ENCODE assay signal across 18 cellular contexts in the genomic region with DNA sequence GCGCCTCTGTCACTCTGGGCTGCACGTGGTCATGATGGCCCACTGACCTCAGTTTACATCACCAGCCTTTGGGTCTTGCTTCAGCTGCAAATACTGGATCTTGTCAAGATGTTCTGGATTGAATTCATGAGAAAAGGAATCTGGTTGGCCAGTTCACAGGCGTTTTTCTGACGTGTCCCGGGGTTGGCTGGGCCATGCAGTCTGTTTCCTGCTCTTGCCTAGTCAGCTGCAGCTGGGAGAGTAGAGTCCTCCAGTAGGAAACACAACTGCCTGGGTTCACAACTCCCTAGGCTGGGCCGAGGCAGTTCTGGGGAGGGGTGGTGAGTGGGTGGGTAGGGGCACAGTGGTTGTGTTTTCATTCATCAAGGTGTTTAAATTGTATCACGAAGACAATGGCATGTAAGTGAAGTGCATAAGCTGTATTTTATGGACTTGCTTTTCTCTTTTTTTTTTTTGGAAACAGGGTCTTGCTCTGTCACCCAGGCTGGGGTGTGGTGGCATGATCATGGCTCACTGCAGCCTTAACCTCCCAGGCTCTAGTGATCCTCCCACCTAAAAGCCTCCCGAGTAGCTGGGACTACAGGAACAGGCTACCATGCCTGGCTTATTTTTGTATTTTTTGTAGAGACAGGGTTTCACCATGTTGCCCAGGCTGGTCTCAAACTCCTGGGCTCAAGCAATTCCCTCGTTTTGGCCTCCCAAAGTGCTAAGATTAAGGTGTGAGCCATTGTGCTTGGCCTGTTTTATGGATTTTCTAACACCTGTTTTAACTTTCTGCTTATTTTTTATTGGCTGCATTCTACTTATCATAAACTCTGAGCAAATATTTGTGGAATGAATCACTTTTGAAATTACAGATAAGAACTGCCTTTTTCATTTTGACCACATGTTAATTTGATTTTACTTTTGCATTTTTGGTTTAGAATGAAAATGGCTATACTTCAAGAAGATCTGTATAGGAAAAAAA. TPM values are rescaled to one million over a fixed set of nuclear protein-coding genes. Genes with fewer than 3 reads are reported as not detected.
A peak's percentile ranks its signal among the peaks of the same experiment; 100 is the strongest.
DNase-seq lines count a peak whose midpoint lies in the region; ATAC-seq, FAIRE-seq and TF ChIP-seq lines count a peak whose summit lies in the region.
"Had no signal": no experiment of that assay in that cellular context is flagged by ENCODE, and none has a peak within 500 bp of the region (broad histone marks: within the 10 kb centered on the region; RNA-seq: fewer than 3 reads in every experiment).

No MANE protein-coding gene starts in this region.

- H3K4me1 ChIP-seq in heart left ventricle = peaks cover 0 to 4% (median 0%) of the 10 kb centered on the region in 12 donors
- H3K4me1 ChIP-seq in right atrium auricular region = no peaks in the 10 kb centered on the region
- no peaks in the 10 kb centered on the region for H3K4me1 ChIP-seq in small intestine (ENCODE audit: control insufficient read depth in 2 of 2, insufficient read depth in 1 of 2, low read depth in 1 of 2, low read length in 1 of 2)
- H3K4me1 ChIP-seq: gastrocnemius medialis had no signal

- ATAC-seq in heart left ventricle = peak in 3 of 4 donors; percentile 22 to 44 (median 39)
- ATAC-seq in GM19395 (IDR thresholded peaks at IDR 0.05; ENCODE audit: unreplicated experiment) = no peak
- ATAC-seq: activated CD8-positive, alpha-beta T cell treated with anti-CD3 and anti-CD28 coated beads for 36 hours; gastrocnemius medialis had no signal

- intact Hi-C loops in heart left ventricle (cut with DNase I) = loop anchor here in 1 of 10 donors (10.0 kb wide), 1 partner anchor 48 kb away; no protein-coding TSS in a partner anchor

- DNase-seq in heart left ventricle = no peak
- no peak for DNase-seq in right atrium auricular region (ENCODE audit: low spot score)
- peak; percentile 25 for DNase-seq in amniotic epithelial cell (ENCODE audit: low read depth)
- peak; percentile 28 for DNase-seq in iris pigment epithelial cell (ENCODE audit: low read depth)
- DNase-seq in small intestine = peak; percentile 2
- no peak for DNase-seq in GM10248 (ENCODE audit: extremely low spot score)
- no peak for DNase-seq in GOT3 (lab: John Stamatoyannopoulos, UW)
- DNase-seq: activated CD8-positive, alpha-beta T cell treated with anti-CD3 and anti-CD28 coated beads for 36 hours; activated gamma-delta T cell treated with Interleukin-2 at 50 U/mL for 16 hours; amygdala; BE2C; caudate nucleus; DMS79 treated with DMSO at 0.1 percent for 48 hours; gastrocnemius medialis; kidney; NCI-H1092 treated with DMSO at 0.1 percent for 48 hours; NCI-H510A treated with DMSO at 0.1 percent for 48 hours had no signal

- no peak for FAIRE-seq in small intestine (lab: Jason Lieb, UNC)
- FAIRE-seq: kidney had no signal

- peaks cover 0 to 23% (median 11%) of the 10 kb centered on the region in 12 donors for H3K9me3 ChIP-seq in heart left ventricle
- H3K9me3 ChIP-seq in right atrium auricular region = peaks cover 0 to 22% of the 10 kb centered on the region in 2 donors
- no peaks in the 10 kb centered on the region for H3K9me3 ChIP-seq in small intestine (ENCODE audit: control insufficient read depth, low read depth)
- H3K9me3 ChIP-seq: BE2C had no signal

- no peak for TF ChIP-seq POLR2A in heart left ventricle (IDR thresholded peaks at IDR 0.05)

- WGBS in heart left ventricle, 4 donors = 74 to 82% (median 80%) methylated on average over 9 of the region's 9 CpGs
- WGBS in small intestine, 3 donors = 76 to 81% (median 80%) methylated on average over 9 of the region's 9 CpGs

- H3K36me3 ChIP-seq in heart left ventricle (no peaks in the 10 kb centered on the region), right atrium auricular region (no peaks in the 10 kb centered on the region), small intestine (ENCODE audit: control insufficient read depth in 2 of 2, insufficient read depth in 2 of 2, low read length in 2 of 2) (peaks cover 0 to 2% of the 10 kb centered on the region in 2 donors)
- H3K36me3 ChIP-seq: BE2C, gastrocnemius medialis had no signal

- H3K27me3 ChIP-seq in heart left ventricle (no peaks in the 10 kb centered on the region), right atrium auricular region (no peaks in the 10 kb centered on the region), small intestine (ENCODE audit: control insufficient read depth in 2 of 2, insufficient read depth in 2 of 2, low read length in 2 of 2) (no peaks in the 10 kb centered on the region)
- H3K27me3 ChIP-seq: BE2C, gastrocnemius medialis had no signal

- H3K27ac ChIP-seq in heart left ventricle = no peak overlapping the region
- no peak overlapping the region for H3K27ac ChIP-seq in right atrium auricular region
- no peak overlapping the region for H3K27ac ChIP-seq in small intestine (ENCODE audit: low read depth in 1 of 2, low read length in 1 of 2)
- H3K27ac ChIP-seq: gastrocnemius medialis had no signal

- H3K4me3 ChIP-seq in heart left ventricle = no peak overlapping the region
- H3K4me3 ChIP-seq in right atrium auricular region = no peak overlapping the region
- no peak overlapping the region for H3K4me3 ChIP-seq in small intestine (ENCODE audit: low read depth in 1 of 2, low read length in 2 of 2)
- H3K4me3 ChIP-seq: gastrocnemius medialis had no signal

- TF ChIP-seq CTCF in heart left ventricle (IDR thresholded peaks at IDR 0.05) = no peak
- TF ChIP-seq CTCF in right atrium auricular region (IDR thresholded peaks at IDR 0.05) = no peak
- no peak for TF ChIP-seq CTCF in GM10248 (IDR thresholded peaks at IDR 0.05; ENCODE audit: control extremely low read depth, extremely low read depth, low read depth, missing control alignments)

- CTCF ChIA-PET in GM10248 (lab: Yijun Ruan, JAX) = interaction anchor here (0.8 to 1.0 kb wide), 2 partner anchors 43 to 47 kb away, joined by 3 read pairs; no protein-coding TSS in a partner anchor

- POLR2A ChIA-PET in GM10248 (lab: Yijun Ruan, JAX) = no interaction called here

RNA-seq across cellular contexts. Expression of a gene that starts 54.0 kb away (rescaled TPM):
- total RNA-seq in heart left ventricle (10 to 100 TPM; 20.8 to 84.7 (median 63.1) TPM), right atrium auricular region (10 to 100 TPM; 26.3 to 43.0 TPM)
- polyA plus RNA-seq in heart left ventricle (10 to 100 TPM; 13.6 to 32.3 TPM), small intestine (10 to 100 TPM; 13.2 to 28.5 (median 17.0) TPM)

Comparison
In these comparisons a context has a peak if more than half of its experiments do, and no peak if none do; other contexts are left out.
1. DNase-seq: peak in amniotic epithelial cell (single experiment), iris pigment epithelial cell (single experiment) and small intestine (single experiment); none in heart left ventricle (0 of 5), right atrium auricular region (single experiment), GM10248 (single experiment) and GOT3 (single experiment).